Comparison of ENCODE assay signal across 8 cellular contexts in the genomic region with DNA sequence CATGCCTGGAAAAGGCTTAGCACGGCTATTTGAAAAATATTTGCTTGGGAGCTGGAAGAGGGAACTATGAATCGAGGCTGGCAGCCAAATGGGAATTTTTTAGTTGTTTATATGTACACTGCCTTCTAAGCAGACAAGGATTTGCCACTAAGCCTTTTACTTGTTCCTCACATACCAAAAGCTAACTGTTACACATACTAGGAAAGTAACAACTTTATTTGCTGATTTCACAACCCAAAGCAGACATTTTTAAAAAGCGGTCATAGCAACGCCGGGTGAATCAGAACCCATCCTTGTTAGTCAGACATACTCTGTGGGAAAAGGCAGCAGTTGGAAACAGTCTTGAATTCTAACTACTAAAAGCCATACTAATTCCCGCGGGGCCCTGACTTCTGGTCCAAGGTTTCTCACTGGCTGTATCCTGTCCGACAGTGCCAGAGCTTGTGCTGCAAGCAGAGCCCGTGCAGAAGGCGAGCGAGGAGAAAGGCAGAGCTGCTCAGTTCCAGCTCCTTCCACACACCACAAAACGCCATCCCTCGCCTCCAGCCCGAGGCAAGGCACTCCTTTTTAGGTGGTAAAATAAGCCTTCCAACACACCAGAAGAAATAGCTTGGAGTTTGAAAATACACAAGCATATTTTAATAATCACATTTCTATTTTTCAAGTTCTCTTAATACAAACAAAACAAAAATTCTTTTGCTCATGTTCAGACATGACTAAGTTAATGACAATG.
DNase-seq lines count a peak whose midpoint lies in the region; ATAC-seq lines count a peak whose summit lies in the region.

No MANE protein-coding gene starts in this region.

- peaks cover 16% of the 10 kb centered on the region for H3K36me3 Mint-ChIP-seq in natural killer cell treated with Interleukin-12 subunit alpha and Interleukin-12 subunit beta and Interleukin-15 and Interleukin-18, amount 100 ng/mL, for 72 hours

- intact Hi-C loops in left ventricle myocardium superior (cut with micrococcal nuclease) (no loop called here), sciatic nerve (cut with DNase I) (no loop called here)

- peaks cover 59 to 73% of the 10 kb centered on the region in 2 donors for H3K4me1 Mint-ChIP-seq in natural killer cell treated with Interleukin-12 subunit alpha and Interleukin-12 subunit beta and Interleukin-15 and Interleukin-18, amount 100 ng/mL, for 72 hours (ENCODE audit: low read depth in 2 of 2)

- peak; percentile 55 for ATAC-seq in left ventricle myocardium superior
- peak; percentile 64 for ATAC-seq in sciatic nerve
- ATAC-seq in GM21737 (IDR thresholded peaks at IDR 0.05; ENCODE audit: unreplicated experiment), result no peak
- no peak for ATAC-seq in natural killer cell treated with Interleukin-12 subunit alpha and Interleukin-12 subunit beta and Interleukin-15 and Interleukin-18, amount 100 ng/mL, for 72 hours

- in situ Hi-C loops in ACHN (cut with HindIII; ENCODE audit: low pct_ligation_motif_present, low pct_unique_long_range_greater_than_20kb, low sequenced_read_pairs), result no loop called here

- H3K27ac Mint-ChIP-seq in natural killer cell treated with Interleukin-12 subunit alpha and Interleukin-12 subunit beta and Interleukin-15 and Interleukin-18, amount 100 ng/mL, for 72 hours, result peak overlapping the region in 1 of 2 donors; percentile 22

- peaks cover 3 to 5% of the 10 kb centered on the region in 2 donors for H3K27me3 Mint-ChIP-seq in natural killer cell treated with Interleukin-12 subunit alpha and Interleukin-12 subunit beta and Interleukin-15 and Interleukin-18, amount 100 ng/mL, for 72 hours

- no peaks in the 10 kb centered on the region for H3K9me3 Mint-ChIP-seq in natural killer cell treated with Interleukin-12 subunit alpha and Interleukin-12 subunit beta and Interleukin-15 and Interleukin-18, amount 100 ng/mL, for 72 hours

- peak; percentile 69 for DNase-seq in ACHN
- peak; percentile 93 for DNase-seq in HT1080 (ENCODE audit: low read depth)
- peak; percentile 93 for DNase-seq in amniotic stem cell (lab: John Stamatoyannopoulos, UW)
- DNase-seq in left ventricle myocardium superior, result peak; percentile 88
- DNase-seq in sciatic nerve (ENCODE audit: low spot score), result peak; percentile 84
- DNase-seq in SHP77 treated with DMSO at 0.1 percent for 48 hours (lab: John Stamatoyannopoulos, UW), result no peak
- DNase-seq in natural killer cell treated with Interleukin-12 subunit alpha and Interleukin-12 subunit beta and Interleukin-15 and Interleukin-18, amount 100 ng/mL, for 72 hours (ENCODE audit: low spot score), result no peak

- H3K4me3 Mint-ChIP-seq in natural killer cell treated with Interleukin-12 subunit alpha and Interleukin-12 subunit beta and Interleukin-15 and Interleukin-18, amount 100 ng/mL, for 72 hours, result no peak overlapping the region

Comparison
In these comparisons a context has a peak if more than half of its experiments do, and no peak if none do; other contexts are left out.
1. DNase-seq: peak in ACHN (single experiment), HT1080 (single experiment), amniotic stem cell (single experiment), left ventricle myocardium superior (single experiment) and sciatic nerve (single experiment); none in SHP77 treated with DMSO at 0.1 percent for 48 hours (single experiment) and natural killer cell treated with Interleukin-12 subunit alpha and Interleukin-12 subunit beta and Interleukin-15 and Interleukin-18, amount 100 ng/mL, for 72 hours (single experiment).
2. ATAC-seq: peak in left ventricle myocardium superior (single experiment) and sciatic nerve (single experiment); none in GM21737 (single experiment) and natural killer cell treated with Interleukin-12 subunit alpha and Interleukin-12 subunit beta and Interleukin-15 and Interleukin-18, amount 100 ng/mL, for 72 hours (0 of 2).